In the genomic region with DNA sequence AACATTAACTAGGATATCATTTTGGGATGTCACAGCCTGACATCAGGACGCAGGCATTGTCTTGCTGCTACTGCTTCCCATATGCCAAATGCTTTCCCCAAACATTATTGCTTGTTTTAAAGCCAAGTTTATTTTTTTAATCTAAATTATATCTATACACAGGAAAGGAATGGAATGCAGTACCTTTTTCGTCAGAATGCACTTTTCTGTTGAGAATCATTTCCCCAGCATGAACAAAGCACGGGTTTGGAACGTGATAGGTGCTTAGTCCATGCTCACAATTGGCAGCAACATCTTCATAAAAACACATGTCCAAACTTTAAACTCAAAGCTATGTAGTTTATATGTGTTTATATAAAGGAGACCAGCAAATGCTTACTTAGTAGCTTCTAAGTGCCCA, we compare ENCODE assay signal across 21 cellular contexts. TPM values are rescaled to one million over a fixed set of nuclear protein-coding genes. Genes with fewer than 3 reads are reported as not detected.
A peak's percentile ranks its signal among the peaks of the same experiment; 100 is the strongest.
DNase-seq lines count a peak whose midpoint lies in the region; ATAC-seq and TF ChIP-seq lines count a peak whose summit lies in the region.
"Had no signal": no experiment of that assay in that cellular context is flagged by ENCODE, and none has a peak within 500 bp of the region (broad histone marks: within the 10 kb centered on the region; RNA-seq: fewer than 3 reads in every experiment).

No MANE protein-coding gene starts in this region.

- peak; percentile 8 for DNase-seq in G401 (ENCODE audit: low spot score)
- DNase-seq in esophagus muscularis mucosa (ENCODE audit: extremely low spot score), result no peak
- DNase-seq in NCI-H526 (lab: John Stamatoyannopoulos, UW), result no peak
- no peak for DNase-seq in NOMO-1 treated with dmso at 0.1 percent for 144 hours (lab: John Stamatoyannopoulos, UW; ENCODE audit: unreplicated experiment)
- DNase-seq in NOMO-1 treated with DMSO at 0.1 percent for 48 hours (lab: John Stamatoyannopoulos, UW; ENCODE audit: unreplicated experiment), result no peak
- DNase-seq: Calu3; CD8-positive, alpha-beta T cell; DMS153; GDM1; HCEC 1CT; MG63; NCI-H1417; NCI-H187; NCI-H446; NCI-H526 treated with DMSO at 0.1 percent for 48 hours; Right ventricle myocardium superior had no signal

- WGBS in esophagus muscularis mucosa, result 45% methylated on average over 4 of the region's 4 CpGs

- no peak overlapping the region for H3K9ac ChIP-seq in SU-DHL-6 (ENCODE audit: low read length)
- no peak overlapping the region for H3K9ac ChIP-seq in stomach smooth muscle (ENCODE audit: low read length in 2 of 2)
- H3K9ac ChIP-seq: BLaER1 treated with 17β-estradiol and CSF1 and Interleukin-3, amounts not matched to agents 10 nM and 100 nM had no signal

- no peak overlapping the region for H3K4me2 ChIP-seq in SU-DHL-6 (ENCODE audit: low read depth, low read length, poor library complexity, severe bottlenecking)
- H3K4me2 ChIP-seq: GM23338 had no signal

- TF ChIP-seq CTCF in SU-DHL-6 (IDR thresholded peaks at IDR 0.05; ENCODE audit: insufficient read depth, low read length, poor library complexity, severe bottlenecking) (no peak), esophagus muscularis mucosa (IDR thresholded peaks at IDR 0.05) (no peak)

- H4K20me1 ChIP-seq in SU-DHL-6 (ENCODE audit: low read depth, low read length), result no peaks in the 10 kb centered on the region

- no peak overlapping the region for H2AFZ ChIP-seq in SU-DHL-6 (ENCODE audit: low read depth, low read length, severe bottlenecking)
- H2AFZ ChIP-seq: GM23338 had no signal

- H3F3A ChIP-seq in SU-DHL-6 (ENCODE audit: insufficient read depth), result peaks cover 43% of the 10 kb centered on the region

- no peak overlapping the region for H3K4me3 ChIP-seq in SU-DHL-6 (ENCODE audit: insufficient read depth, low read length, poor library complexity, severe bottlenecking)
- H3K4me3 ChIP-seq in esophagus muscularis mucosa, result no peak overlapping the region
- no peak overlapping the region for H3K4me3 ChIP-seq in stomach smooth muscle (ENCODE audit: low read length in 2 of 2)
- H3K4me3 ChIP-seq: BLaER1 treated with 17β-estradiol and CSF1 and Interleukin-3, amounts not matched to agents 10 nM and 100 nM; GM23338; MG63 had no signal

- peaks cover 93% of the 10 kb centered on the region for H3K79me2 ChIP-seq in SU-DHL-6 (ENCODE audit: insufficient read depth, low read length)

- H3K36me3 ChIP-seq in SU-DHL-6 (ENCODE audit: low read length) (no peaks in the 10 kb centered on the region), esophagus muscularis mucosa (no peaks in the 10 kb centered on the region), stomach smooth muscle (ENCODE audit: control insufficient read depth in 2 of 2, insufficient read depth in 2 of 2, low read length in 2 of 2) (no peaks in the 10 kb centered on the region)
- H3K36me3 ChIP-seq: MG63 had no signal

- no peaks in the 10 kb centered on the region for H3K9me2 ChIP-seq in SU-DHL-6 (replicated peaks; ENCODE audit: insufficient read depth, low read length)

- H3K4me1 ChIP-seq in esophagus muscularis mucosa (peaks cover 8 to 57% (median 37%) of the 10 kb centered on the region in 4 donors), stomach smooth muscle (ENCODE audit: control insufficient read depth, insufficient read depth, low read length) (peaks cover 18% of the 10 kb centered on the region)

- H3K27ac ChIP-seq in SU-DHL-6 (ENCODE audit: low read depth, low read length) (peak overlapping the region; percentile 98; the same call in 1 of the 2 replicates), esophagus muscularis mucosa (replicated peaks in 1 of 4) (peak overlapping the region; percentile 32 to 63 (median 50)), stomach smooth muscle (ENCODE audit: low read length) (peak overlapping the region; percentile 41)
- H3K27ac ChIP-seq: BLaER1 treated with 17β-estradiol and CSF1 and Interleukin-3, amounts not matched to agents 10 nM and 100 nM had no signal

- TF ChIP-seq EP300 in esophagus muscularis mucosa (IDR thresholded peaks at IDR 0.05), result no peak

- no peak for TF ChIP-seq POLR2A in esophagus muscularis mucosa (IDR thresholded peaks at IDR 0.05; ENCODE audit: low read depth)

- H3K27me3 ChIP-seq in SU-DHL-6 (ENCODE audit: low read length) (no peaks in the 10 kb centered on the region), esophagus muscularis mucosa (no peaks in the 10 kb centered on the region), stomach smooth muscle (ENCODE audit: control insufficient read depth in 1 of 2, insufficient read depth in 2 of 2, low read length in 2 of 2) (no peaks in the 10 kb centered on the region)
- H3K27me3 ChIP-seq: BLaER1 treated with 17β-estradiol and CSF1 and Interleukin-3, amounts not matched to agents 10 nM and 100 nM; MG63 had no signal

- intact Hi-C loops in esophagus muscularis mucosa (cut with DNase I), result no loop called here

- in situ Hi-C loops in G401 (cut with HindIII; ENCODE audit: low sequenced_read_pairs), result no loop called here

- ATAC-seq in HG03354 (IDR thresholded peaks at IDR 0.05; ENCODE audit: poor library complexity, severe bottlenecking, unreplicated experiment), result no peak
- ATAC-seq: CD8-positive, alpha-beta T cell; GM23338 had no signal

- no peaks in the 10 kb centered on the region for H3K9me3 ChIP-seq in SU-DHL-6 (ENCODE audit: insufficient read depth, low read length)
- no peaks in the 10 kb centered on the region for H3K9me3 ChIP-seq in esophagus muscularis mucosa
- H3K9me3 ChIP-seq in stomach smooth muscle (ENCODE audit: control insufficient read depth in 2 of 2, low read length in 2 of 2), result no peaks in the 10 kb centered on the region
- H3K9me3 ChIP-seq: MG63 had no signal

RNA-seq across cellular contexts. Expression of gene PXK, which starts 26.1 kb away (rescaled TPM):
- total RNA-seq in G401 (2014; rRNA removed; shearing (Covaris generic)), result 17.0 and 18.4 TPM in 2 replicates
- total RNA-seq in esophagus muscularis mucosa, result 10 to 100 TPM; 28.2 to 35.3 (median 30.3) TPM

RNA-seq across cellular contexts. Expression of gene HTD2, which starts 52.5 kb away (rescaled TPM):
- 7.3 and 19.6 TPM in 2 replicates for total RNA-seq in G401 (2014; rRNA removed; shearing (Covaris generic))
- total RNA-seq in esophagus muscularis mucosa, result 10 to 100 TPM in 2 of 4 donors, 1 to 10 TPM in 2; 7.5 to 12.3 (median 10.4) TPM

RNA-seq across cellular contexts. Expression of gene RPP14, which starts 52.8 kb away (rescaled TPM):
- total RNA-seq in G401 (2014; rRNA removed; shearing (Covaris generic)), result 17.0 and 25.1 TPM in 2 replicates
- 10 to 100 TPM in 3 of 4 donors, 1 to 10 TPM in 1; 9.1 to 16.0 (median 10.4) TPM for total RNA-seq in esophagus muscularis mucosa

Comparison
In these comparisons a context has a peak if more than half of its experiments do, and no peak if none do; other contexts are left out.
1. H3K27ac ChIP-seq: peak in every context shown above with its lines; median percentile 98 in SU-DHL-6; 50 in esophagus muscularis mucosa; 41 in stomach smooth muscle.